ENCODE assay signal across 11 cellular contexts in genomic region chr7:101165958-101166602, GRCh38. TPM values are rescaled to one million over a fixed set of nuclear protein-coding genes. Genes with fewer than 3 reads are reported as not detected.
A peak's percentile ranks its signal among the peaks of the same experiment; 100 is the strongest.
DNase-seq lines count a peak whose midpoint lies in the region; ATAC-seq, FAIRE-seq and TF ChIP-seq lines count a peak whose summit lies in the region.
"Had no signal": no experiment of that assay in that cellular context is flagged by ENCODE, and none has a peak within 500 bp of the region (broad histone marks: within the 10 kb centered on the region; RNA-seq: fewer than 3 reads in every experiment).

No MANE protein-coding gene starts in this region.

- peak overlapping the region; percentile 16 to 51 (median 30) for H3K4me3 ChIP-seq in fibroblast of lung (replicated peaks in 1 of 4; ENCODE audit: control extremely low read depth in 1 of 4, insufficient read depth in 1 of 4, low read depth in 3 of 4, low read length in 4 of 4)
- peak overlapping the region in 4 of 8 donors; percentile 10 to 75 (median 16) for H3K4me3 ChIP-seq in spleen

- peak overlapping the region; percentile 71 for H3K4me2 ChIP-seq in fibroblast of lung (ENCODE audit: extremely low read depth, insufficient read depth, low read length)

- H3K9me3 ChIP-seq in fibroblast of lung (ENCODE audit: control insufficient read depth, insufficient read depth, low read depth, low read length) (no peaks in the 10 kb centered on the region), spleen (peaks cover 0 to 6% (median 0%) of the 10 kb centered on the region in 8 donors)

- TF ChIP-seq CTCF in fibroblast of lung (conservative IDR thresholded peaks at IDR 0.05 in 1 of 2, IDR thresholded peaks at IDR 0.05 in 1 of 2; ENCODE audit: low read depth in 1 of 2, low read length in 2 of 2): no peak
- TF ChIP-seq CTCF in spleen (IDR thresholded peaks at IDR 0.05 in 8 of 11, conservative IDR thresholded peaks at IDR 0.05 in 3 of 11): no peak

- H3K36me3 ChIP-seq in fibroblast of lung (ENCODE audit: control insufficient read depth, insufficient read depth, low read length) (no peaks in the 10 kb centered on the region), spleen (peaks cover 0 to under 1% (median 0%) of the 10 kb centered on the region in 6 donors)

- TF ChIP-seq POLR2A in Raji (IDR thresholded peaks at IDR 0.05; ENCODE audit: insufficient read depth, low read depth, low read length) (0 out of 2 replicates have a peak, but pooled peaks have one; percentile 14), spleen (IDR thresholded peaks at IDR 0.05) (no peak)

- DNase-seq in activated T-cell treated with anti-CD3 and anti-CD28 coated beads, Interleukin-2, amount 50 U/mL, for 24 hours: no peak
- no peak for DNase-seq in activated T-cell treated with anti-CD3 and anti-CD28 coated beads, Interleukin-2, amount 50 U/mL, for 48 hours
- DNase-seq in fibroblast of lung (ENCODE audit: low read depth in 2 of 2) (no peak), spleen (peak; percentile 73), frontal cortex (ENCODE audit: low spot score in 2 of 2) (no peak)

- H2AFZ ChIP-seq in fibroblast of lung (ENCODE audit: low read length): no peak overlapping the region

- H4K20me1 ChIP-seq in fibroblast of lung (ENCODE audit: control insufficient read depth, extremely low read depth, insufficient read depth, low read length): peaks cover 2% of the 10 kb centered on the region

- WGBS in spleen, 5 donors: 2 to 4% (median 3%) methylated on average over 34 to 36 of the region's 36 CpGs

- H3K4me1 Mint-ChIP-seq in activated T-cell treated with anti-CD3 and anti-CD28 coated beads, Interleukin-2, amount 50 U/mL, for 24 hours (ENCODE audit: low read depth): peaks cover 63% of the 10 kb centered on the region

- intact Hi-C loops in spleen (cut with DNase I; ENCODE audit: low total_unique reads): no loop called here

- no peaks in the 10 kb centered on the region for H3K79me2 ChIP-seq in fibroblast of lung (ENCODE audit: control insufficient read depth, insufficient read depth, low read length)

- peaks cover 79% of the 10 kb centered on the region for H3K27me3 Mint-ChIP-seq in activated T-cell treated with anti-CD3 and anti-CD28 coated beads, Interleukin-2, amount 50 U/mL, for 24 hours

- H3K9me3 Mint-ChIP-seq in activated T-cell treated with anti-CD3 and anti-CD28 coated beads, Interleukin-2, amount 50 U/mL, for 24 hours: no peaks in the 10 kb centered on the region

- peaks cover 4% of the 10 kb centered on the region for H3K36me3 Mint-ChIP-seq in activated T-cell treated with anti-CD3 and anti-CD28 coated beads, Interleukin-2, amount 50 U/mL, for 24 hours (ENCODE audit: low read depth)

- FAIRE-seq in frontal cortex (lab: Jason Lieb, UNC): no peak
- FAIRE-seq: D721Med had no signal

- no peak overlapping the region for H3K27ac ChIP-seq in fibroblast of lung (ENCODE audit: insufficient read depth, low read length)
- H3K27ac ChIP-seq in spleen: no peak overlapping the region
- H3K27ac ChIP-seq: skin epidermis had no signal

- no peak for ATAC-seq in activated CD4-positive, CD25-positive, alpha-beta regulatory T cell treated with anti-CD3 and anti-CD28 coated beads, Interleukin-2, amount 50 U/mL, for 24 hours
- no peak for ATAC-seq in GM19023 (IDR thresholded peaks at IDR 0.05; ENCODE audit: unreplicated experiment)

- peak overlapping the region; percentile 16 for H3K9ac ChIP-seq in fibroblast of lung (ENCODE audit: insufficient read depth, low read length)

- peaks cover 40% of the 10 kb centered on the region for H3K27me3 ChIP-seq in fibroblast of lung (ENCODE audit: control insufficient read depth, insufficient read depth, low read length)
- peaks cover 5 to 95% (median 90%) of the 10 kb centered on the region in 7 donors for H3K27me3 ChIP-seq in spleen (replicated peaks in 1 of 7)

- H3K4me3 Mint-ChIP-seq in activated T-cell treated with anti-CD3 and anti-CD28 coated beads, Interleukin-2, amount 50 U/mL, for 24 hours: peak overlapping the region; percentile 70

- no peak overlapping the region for H3K27ac Mint-ChIP-seq in activated T-cell treated with anti-CD3 and anti-CD28 coated beads, Interleukin-2, amount 50 U/mL, for 24 hours

- H3K4me1 ChIP-seq in fibroblast of lung (ENCODE audit: control insufficient read depth, extremely low read depth, insufficient read depth, low read length) (peaks cover 20% of the 10 kb centered on the region), spleen (peaks cover 41 to 78% (median 61%) of the 10 kb centered on the region in 6 donors)

RNA-seq across cellular contexts. Expression of gene VGF, which starts 0.7 kb away (rescaled TPM):
- total RNA-seq in fibroblast of lung: 0.26 and 0.66 TPM in 2 replicates
- polyA plus RNA-seq in fibroblast of lung: 0.14 TPM in 1 of 2 replicates, not detected in the other
- polyA plus RNA-seq in fibroblast of lung (2012): 0.10 and 1.5 TPM in 2 replicates
- 0.15 TPM in 1 of 2 replicates, not detected in the other for polyA minus RNA-seq in fibroblast of lung (ENCODE audit: low replicate concordance)
- total RNA-seq in spleen: under 1 TPM in 2 of 7 donors, not detected in 5; 0.19 to 0.21 TPM
- polyA plus RNA-seq in spleen: under 1 TPM in 2 of 3 donors, not detected in 1; 0.06 to 0.09 TPM
- total RNA-seq in frontal cortex: 7.7 TPM
- total RNA-seq: dermis microvascular lymphatic vessel endothelial cell had no signal

RNA-seq across cellular contexts. Expression of gene AP1S1, which starts 11.8 kb away (rescaled TPM):
- total RNA-seq in fibroblast of lung (127 and 139 TPM in 2 replicates), spleen (10 to 100 TPM; 20.8 to 49.5 (median 30.4) TPM), frontal cortex (139 TPM)
- polyA plus RNA-seq in fibroblast of lung (128 and 185 TPM in 2 replicates), spleen (10 to 100 TPM; 15.4 to 45.0 (median 31.8) TPM)
- 136 and 181 TPM in 2 replicates for polyA plus RNA-seq in fibroblast of lung (2012)
- polyA minus RNA-seq in fibroblast of lung (ENCODE audit: low replicate concordance): 78.8 and 128 TPM in 2 replicates

RNA-seq across cellular contexts. Expression of gene NAT16, which starts 14.0 kb away (rescaled TPM):
- total RNA-seq in fibroblast of lung (not detected in 2 replicates), spleen (not detected), frontal cortex (0.82 TPM)
- polyA plus RNA-seq in fibroblast of lung (not detected in 2 replicates), spleen (not detected)
- polyA plus RNA-seq in fibroblast of lung (2012): not detected in 2 replicates
- polyA minus RNA-seq in fibroblast of lung (ENCODE audit: low replicate concordance): not detected in 2 replicates
- total RNA-seq: dermis microvascular lymphatic vessel endothelial cell had no signal

RNA-seq across cellular contexts. Expression of gene MOGAT3, which starts 34.8 kb away (rescaled TPM):
- not detected in 2 replicates for total RNA-seq in fibroblast of lung
- not detected in 2 replicates for polyA plus RNA-seq in fibroblast of lung
- polyA plus RNA-seq in fibroblast of lung (2012): not detected in 2 replicates
- polyA minus RNA-seq in fibroblast of lung (ENCODE audit: low replicate concordance): 1.5 TPM in 1 of 2 replicates, not detected in the other
- total RNA-seq in spleen: not detected
- not detected for polyA plus RNA-seq in spleen
- total RNA-seq in frontal cortex: not detected
- total RNA-seq: dermis microvascular lymphatic vessel endothelial cell had no signal

RNA-seq across cellular contexts. Expression of gene SERPINE1, which starts 39.2 kb away (rescaled TPM):
- total RNA-seq in fibroblast of lung (41.3 and 167 TPM in 2 replicates), spleen (10 to 100 TPM in 3 of 7 donors, 1 to 10 TPM in 4; 2.3 to 46.4 (median 8.0) TPM), frontal cortex (under 0.01 TPM)
- polyA plus RNA-seq in fibroblast of lung (679 and 1,153 TPM in 2 replicates), spleen (1 to 10 TPM; 2.2 to 4.6 (median 2.6) TPM)
- 413 and 685 TPM in 2 replicates for polyA plus RNA-seq in fibroblast of lung (2012)
- polyA minus RNA-seq in fibroblast of lung (ENCODE audit: low replicate concordance): 763 and 1,105 TPM in 2 replicates
